Comparison of ENCODE assay signal across 15 cellular contexts in genomic region chr13:113022391-113023216, GRCh38. TPM values are rescaled to one million over a fixed set of nuclear protein-coding genes. Genes with fewer than 3 reads are reported as not detected.
DNase-seq lines count a peak whose midpoint lies in the region; ATAC-seq and TF ChIP-seq lines count a peak whose summit lies in the region.
"Had no signal": no experiment of that assay in that cellular context is flagged by ENCODE, and none has a peak within 500 bp of the region (broad histone marks: within the 10 kb centered on the region; RNA-seq: fewer than 3 reads in every experiment).

No MANE protein-coding gene starts in this region.

- no peak overlapping the region for H3K4me3 Mint-ChIP-seq in stimulated activated naive B cell treated with anti-CD40 and anti-IgM and Interleukin-4, amounts not matched to agents 10 μg/mL and 1 μg/mL and 100 μg/mL, for 72 hours
- H3K4me3 Mint-ChIP-seq in glutamatergic neuron (ENCODE audit: unreplicated experiment): no peak overlapping the region
- H3K4me3 Mint-ChIP-seq: activated T-cell treated with anti-CD3 and anti-CD28 coated beads, Interleukin-2, amount 50 U/mL, for 4 hours had no signal

- CTCF ChIA-PET in HEK293 (lab: Yijun Ruan, JAX): interaction anchor here (0.7 to 0.8 kb wide), 2 partner anchors 82 to 121 kb away, joined by 3 read pairs; no protein-coding TSS in a partner anchor

- H2AFZ ChIP-seq in hepatocyte (no peak overlapping the region), neuronal stem cell (ENCODE audit: low read length) (peak overlapping the region; percentile 65)
- H2AFZ ChIP-seq: parathyroid adenoma had no signal

- peaks cover 8 to 10% of the 10 kb centered on the region in 2 donors for H3K4me1 Mint-ChIP-seq in stimulated activated naive B cell treated with anti-CD40 and anti-IgM and Interleukin-4, amounts not matched to agents 10 μg/mL and 1 μg/mL and 100 μg/mL, for 72 hours
- H3K4me1 Mint-ChIP-seq in glutamatergic neuron (ENCODE audit: low read depth, unreplicated experiment): peaks cover 11% of the 10 kb centered on the region

- H3K9me2 ChIP-seq in hepatocyte (replicated peaks; ENCODE audit: insufficient read depth): no peaks in the 10 kb centered on the region

- peak overlapping the region; percentile 89 for H3K9ac ChIP-seq in neuronal stem cell (ENCODE audit: low read depth, low read length, poor library complexity)
- H3K9ac ChIP-seq: BLaER1, parathyroid adenoma had no signal

- H3K4me1 ChIP-seq in HEK293 (ENCODE audit: control insufficient read depth, insufficient read depth, low read length): no peaks in the 10 kb centered on the region
- H3K4me1 ChIP-seq in hepatocyte (ENCODE audit: insufficient read depth): peaks cover 17% of the 10 kb centered on the region
- peaks cover 25 to 30% of the 10 kb centered on the region in 2 donors for H3K4me1 ChIP-seq in neuronal stem cell (ENCODE audit: control insufficient read depth in 2 of 2, insufficient read depth in 1 of 2, low read depth in 1 of 2, low read length in 2 of 2)
- H3K4me1 ChIP-seq: parathyroid adenoma had no signal

- peak overlapping the region; percentile 44 for H4K8ac ChIP-seq in neuronal stem cell (ENCODE audit: low read depth, low read length)

- H3K27me3 Mint-ChIP-seq in stimulated activated naive B cell treated with anti-CD40 and anti-IgM and Interleukin-4, amounts not matched to agents 10 μg/mL and 1 μg/mL and 100 μg/mL, for 72 hours: no peaks in the 10 kb centered on the region
- peaks cover 7% of the 10 kb centered on the region for H3K27me3 Mint-ChIP-seq in glutamatergic neuron (ENCODE audit: unreplicated experiment)

- no peak for TF ChIP-seq CTCF in HEK293 (tag by site-specific recombination; IDR thresholded peaks at IDR 0.05)
- TF ChIP-seq CTCF in hepatocyte (IDR thresholded peaks at IDR 0.05; ENCODE audit: poor library complexity): no peak
- no peak for TF ChIP-seq CTCF in glutamatergic neuron (IDR thresholded peaks at IDR 0.05; ENCODE audit: partially characterized antibody, unreplicated experiment)

- H2BK5ac ChIP-seq in neuronal stem cell (ENCODE audit: low read length): peak overlapping the region; percentile 100

- no peaks in the 10 kb centered on the region for H4K20me1 ChIP-seq in hepatocyte (ENCODE audit: insufficient read depth, poor library complexity, severe bottlenecking)

- no peak for ATAC-seq in stimulated activated naive B cell treated with anti-CD40 and anti-IgM and Interleukin-4, amounts not matched to agents 10 μg/mL and 1 μg/mL and 100 μg/mL, for 72 hours (replicated peaks)
- ATAC-seq: activated T-cell treated with anti-CD3 and anti-CD28 coated beads, Interleukin-2, amount 50 U/mL, for 4 hours; stimulated activated naive CD8-positive, alpha-beta T cell treated with anti-CD3 and anti-CD28 coated beads, Interleukin-15, Interleukin-2, amounts not matched to agents 100 U/mL and 50 U/mL, for 24 hours had no signal

- H3K36me3 Mint-ChIP-seq in stimulated activated naive B cell treated with anti-CD40 and anti-IgM and Interleukin-4, amounts not matched to agents 10 μg/mL and 1 μg/mL and 100 μg/mL, for 72 hours: peaks cover 6 to 10% of the 10 kb centered on the region in 2 donors
- H3K36me3 Mint-ChIP-seq in glutamatergic neuron (ENCODE audit: unreplicated experiment): peaks cover 7% of the 10 kb centered on the region

- H2BK15ac ChIP-seq in neuronal stem cell (ENCODE audit: low read length): peak overlapping the region; percentile 90

- no peak overlapping the region for H3K27ac Mint-ChIP-seq in stimulated activated naive B cell treated with anti-CD40 and anti-IgM and Interleukin-4, amounts not matched to agents 10 μg/mL and 1 μg/mL and 100 μg/mL, for 72 hours
- no peak overlapping the region for H3K27ac Mint-ChIP-seq in glutamatergic neuron (ENCODE audit: unreplicated experiment)

- 40% methylated on average over 42 of the region's 43 CpGs for WGBS in hepatocyte (ENCODE audit: low lambda C conversion rate, missing lambda C conversion rate)
- WGBS in neuronal stem cell (ENCODE audit: extremely low coverage in 2 of 2, insufficient read length in 2 of 2, insufficient replicate concordance in 1 of 2), 2 donors: no CpG with 5 or more reads among the region's 43 CpGs

- H3K9me3 Mint-ChIP-seq in stimulated activated naive B cell treated with anti-CD40 and anti-IgM and Interleukin-4, amounts not matched to agents 10 μg/mL and 1 μg/mL and 100 μg/mL, for 72 hours: peaks cover 4 to 5% of the 10 kb centered on the region in 2 donors
- peaks cover 10% of the 10 kb centered on the region for H3K9me3 Mint-ChIP-seq in glutamatergic neuron (ENCODE audit: unreplicated experiment)
- H3K9me3 Mint-ChIP-seq: activated T-cell treated with anti-CD3 and anti-CD28 coated beads, Interleukin-2, amount 50 U/mL, for 4 hours had no signal

- peak overlapping the region; percentile 99 for H2BK120ac ChIP-seq in neuronal stem cell (ENCODE audit: low read depth, low read length)

- H2AK5ac ChIP-seq in neuronal stem cell (ENCODE audit: low read depth, low read length): peak overlapping the region; percentile 100

- H3K4me3 ChIP-seq in HEK293 (ENCODE audit: low read depth, low read length) (no peak overlapping the region), hepatocyte (no peak overlapping the region), neuronal stem cell (ENCODE audit: low read length in 2 of 2) (peak overlapping the region in 1 of 2 donors; percentile 42)
- H3K4me3 ChIP-seq: BLaER1 had no signal

- H3K18ac ChIP-seq in neuronal stem cell (ENCODE audit: low read length): peak overlapping the region; percentile 100

- H3K4ac ChIP-seq in neuronal stem cell (ENCODE audit: low read length): peak overlapping the region; percentile 100

- peak overlapping the region; percentile 36 for H3K4me2 ChIP-seq in hepatocyte
- peak overlapping the region; percentile 11 for H3K4me2 ChIP-seq in neuronal stem cell (ENCODE audit: insufficient read depth, low read length, poor library complexity, severe bottlenecking)
- H3K4me2 ChIP-seq: BLaER1 had no signal

- H3K79me2 ChIP-seq in hepatocyte: no peaks in the 10 kb centered on the region
- H3K79me2 ChIP-seq: parathyroid adenoma had no signal

- peak overlapping the region; percentile 99 for H4K91ac ChIP-seq in neuronal stem cell (ENCODE audit: low read depth, low read length, poor library complexity)

- H3K79me1 ChIP-seq in neuronal stem cell (ENCODE audit: low read depth, low read length): peaks cover 4% of the 10 kb centered on the region

- DNase-seq in astrocyte of the hippocampus (ENCODE audit: low read depth, low spot score): peak; percentile 32
- DNase-seq in hepatocyte (ENCODE audit: low spot score): peak; percentile 34
- peak; percentile 95 for DNase-seq in neuronal stem cell (ENCODE audit: low spot score)
- DNase-seq in AG08396 (ENCODE audit: low spot score): no peak
- no peak for DNase-seq in stimulated activated naive B cell treated with anti-CD40 and anti-IgM and Interleukin-4, amounts not matched to agents 10 μg/mL and 1 μg/mL and 100 μg/mL, for 72 hours
- DNase-seq in glutamatergic neuron: no peak
- DNase-seq in GF-D8 (lab: John Stamatoyannopoulos, UW): no peak
- DNase-seq: activated T-cell treated with anti-CD3 and anti-CD28 coated beads, Interleukin-2, amount 50 U/mL, for 4 hours; GDM1; NCI-H1092; stimulated activated CD4-positive, alpha-beta T cell treated with anti-CD3 and anti-CD28 coated beads, Interleukin-2, amount 100 ng/mL, for 48 hours; stimulated activated naive CD8-positive, alpha-beta T cell treated with anti-CD3 and anti-CD28 coated beads, Interleukin-15, Interleukin-2, amounts not matched to agents 100 U/mL and 50 U/mL, for 24 hours had no signal

- peak overlapping the region; percentile 82 for H3K23ac ChIP-seq in neuronal stem cell (ENCODE audit: low read depth, low read length, poor library complexity)

- H3K27ac ChIP-seq in HEK293 (ENCODE audit: extremely low read depth, low read depth, low read length) (no peak overlapping the region), hepatocyte (no peak overlapping the region), neuronal stem cell (replicated peaks; ENCODE audit: low read length) (peak overlapping the region; percentile 96)
- H3K27ac ChIP-seq: BLaER1, parathyroid adenoma had no signal

- H3K36me3 ChIP-seq in HEK293 (ENCODE audit: control insufficient read depth in 2 of 2, insufficient read depth in 1 of 2, low read length in 2 of 2) (no peaks in the 10 kb centered on the region), hepatocyte (replicated peaks; ENCODE audit: insufficient read depth, low read depth) (no peaks in the 10 kb centered on the region), neuronal stem cell (replicated peaks in 1 of 2; ENCODE audit: control insufficient read depth in 2 of 2, insufficient read depth in 2 of 2, low read length in 2 of 2) (peaks cover 9 to 39% of the 10 kb centered on the region in 2 donors)
- H3K36me3 ChIP-seq: BLaER1 had no signal

- no peak overlapping the region for H3K14ac ChIP-seq in neuronal stem cell (ENCODE audit: low read length)

- H3K27me3 ChIP-seq in hepatocyte: no peaks in the 10 kb centered on the region
- H3K27me3 ChIP-seq in neuronal stem cell (ENCODE audit: control insufficient read depth in 3 of 3, insufficient read depth in 3 of 3, low read depth in 1 of 3, low read length in 3 of 3): no peaks in the 10 kb centered on the region

- no peaks in the 10 kb centered on the region for H3K9me3 ChIP-seq in HEK293 (ENCODE audit: control insufficient read depth, insufficient read depth, low read depth, low read length)
- no peaks in the 10 kb centered on the region for H3K9me3 ChIP-seq in hepatocyte (ENCODE audit: low read depth)
- peaks cover 4 to 11% of the 10 kb centered on the region in 2 donors for H3K9me3 ChIP-seq in neuronal stem cell (replicated peaks in 1 of 2; ENCODE audit: control insufficient read depth in 2 of 2, insufficient read depth in 1 of 2, low read depth in 1 of 2, low read length in 2 of 2)
- H3K9me3 ChIP-seq: BLaER1 had no signal

- POLR2A ChIA-PET in HEK293 (lab: Yijun Ruan, JAX): no interaction called here

- H2BK12ac ChIP-seq in neuronal stem cell (ENCODE audit: low read length): peak overlapping the region; percentile 67

TF ChIP-seq in HEK293, 187 proteins besides CTCF, POLR2A, EP300 and RAD21:
- no peak for TF ChIP-seq ZNF274 (IDR thresholded peaks at IDR 0.05; ENCODE audit: low read length)
- TF ChIP-seq ZNF274 (tag by site-specific recombination; IDR thresholded peaks at IDR 0.05; ENCODE audit: borderline replicate concordance): no peak
- TF ChIP-seq ZBTB8A (tag by site-specific recombination; IDR thresholded peaks at IDR 0.05): 0 out of 2 replicates have a peak, but pooled peaks have one; percentile 16
- TF ChIP-seq ZEB2 (tag by site-specific recombination; IDR thresholded peaks at IDR 0.05): no peak
- peak; percentile 16; the same call in 1 of the 2 replicates for TF ChIP-seq OSR2 (tag by site-specific recombination; IDR thresholded peaks at IDR 0.05)
- TF ChIP-seq TCF7L2 (IDR thresholded peaks at IDR 0.05; ENCODE audit: borderline replicate concordance, low read depth, low read length): peak; percentile 96
- peak; percentile 73 for TF ChIP-seq SP7 (tag by site-specific recombination; IDR thresholded peaks at IDR 0.05)

RNA-seq across cellular contexts. Expression of gene MCF2L, which starts 53.6 kb away (rescaled TPM):
- 16.7 and 22.4 TPM in 2 replicates for total RNA-seq in hepatocyte
- polyA plus RNA-seq in hepatocyte: 11.1 and 13.5 TPM in 2 replicates
- polyA plus RNA-seq in neuronal stem cell (2013, experiment 1 of 2): 20.8 TPM
- 20.3 TPM for polyA plus RNA-seq in neuronal stem cell (2013, experiment 2 of 2)
- 83.0 TPM for total RNA-seq in glutamatergic neuron (ENCODE audit: unreplicated experiment)

Comparison
In these comparisons a context has a peak if more than half of its experiments do, and no peak if none do; other contexts are left out.
1. DNase-seq: peak in astrocyte of the hippocampus (single experiment), hepatocyte (single experiment) and neuronal stem cell (single experiment); none in AG08396 (single experiment), stimulated activated naive B cell treated with anti-CD40 and anti-IgM and Interleukin-4, amounts not matched to agents 10 μg/mL and 1 μg/mL and 100 μg/mL, for 72 hours (single experiment), glutamatergic neuron (single experiment) and GF-D8 (single experiment).